8 cellular contexts compared by ENCODE assay signal in the genomic region with DNA sequence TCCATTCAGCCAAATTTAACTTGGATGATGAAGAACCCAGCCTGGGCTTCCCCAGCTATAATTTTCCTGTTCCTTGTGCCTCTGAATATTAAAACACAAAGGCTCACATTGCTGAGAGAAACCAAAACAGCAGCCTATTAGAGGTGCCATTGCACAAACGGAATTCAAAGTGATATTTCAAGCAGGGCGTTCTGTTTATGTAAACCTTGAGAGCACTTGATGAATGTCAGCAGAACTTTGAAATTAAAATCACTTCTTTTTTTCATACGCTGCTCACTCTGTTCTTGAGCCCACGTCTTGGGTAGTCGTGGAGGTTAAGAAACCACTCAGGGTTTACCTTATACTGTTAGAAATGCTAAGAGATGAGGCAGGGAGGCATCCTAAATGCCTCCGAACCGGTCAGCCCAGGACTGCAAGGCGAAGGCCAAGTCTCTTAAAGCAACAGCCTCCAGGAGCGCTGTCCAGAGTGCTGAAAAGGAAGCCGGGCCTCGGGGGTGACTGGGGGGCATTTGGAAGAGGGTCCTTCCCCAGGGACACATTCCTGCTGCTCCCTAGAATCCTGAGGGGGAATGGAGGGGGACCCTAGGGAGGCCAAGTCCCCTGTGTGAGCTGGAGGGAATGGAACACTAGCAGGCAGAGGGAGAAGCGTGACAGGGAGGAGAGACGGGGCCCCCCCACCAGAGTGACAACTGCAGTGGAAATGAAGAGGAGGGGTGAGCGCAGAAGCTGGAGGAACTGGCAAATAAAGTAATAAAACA.
DNase-seq lines count a peak whose midpoint lies in the region; ATAC-seq and TF ChIP-seq lines count a peak whose summit lies in the region.

No MANE protein-coding gene starts in this region.

- intact Hi-C loops in mammary epithelial cell (cut with micrococcal nuclease) = no loop called here

- H3K4me3 ChIP-seq in mammary epithelial cell (replicated peaks in 1 of 3; ENCODE audit: insufficient read depth in 1 of 3, low read depth in 2 of 3, low read length in 3 of 3) (no peak overlapping the region), mesenchymal stem cell (ENCODE audit: insufficient read depth in 1 of 2, low read depth in 1 of 2, low read length in 2 of 2) (no peak overlapping the region)

- no peak overlapping the region for H2AFZ ChIP-seq in mammary epithelial cell (ENCODE audit: low read depth, low read length)
- no peak overlapping the region for H2AFZ ChIP-seq in mesenchymal stem cell (ENCODE audit: low read depth, low read length)

- H3K9ac ChIP-seq in mammary epithelial cell (ENCODE audit: insufficient read depth, low read length) = no peak overlapping the region
- H3K9ac ChIP-seq in mesenchymal stem cell (ENCODE audit: low read length) = no peak overlapping the region

- H4K20me1 ChIP-seq in mammary epithelial cell (ENCODE audit: insufficient read depth, low read length) = no peaks in the 10 kb centered on the region

- TF ChIP-seq CTCF in mammary epithelial cell (conservative IDR thresholded peaks at IDR 0.05 in 1 of 2, IDR thresholded peaks at IDR 0.05 in 1 of 2; ENCODE audit: extremely low read depth in 1 of 2, insufficient read depth in 1 of 2, low read depth in 1 of 2, low read length in 2 of 2) = no peak

- H4K8ac ChIP-seq in mesenchymal stem cell (ENCODE audit: low read length) = no peak overlapping the region

- no peak overlapping the region for H3K27ac ChIP-seq in mammary epithelial cell (ENCODE audit: insufficient read depth, low read depth, low read length)
- H3K27ac ChIP-seq in mesenchymal stem cell (ENCODE audit: low read length, poor library complexity, severe bottlenecking) = no peak overlapping the region

- no peak overlapping the region for H2BK120ac ChIP-seq in mesenchymal stem cell (ENCODE audit: low read depth, low read length)

- no peak overlapping the region for H2BK12ac ChIP-seq in mesenchymal stem cell (ENCODE audit: low read length in 2 of 2)

- H3K18ac ChIP-seq in mesenchymal stem cell (ENCODE audit: low read depth in 1 of 2, low read length in 2 of 2) = no peak overlapping the region

- no peaks in the 10 kb centered on the region for H3K27me3 ChIP-seq in mammary epithelial cell (ENCODE audit: insufficient read depth, low read length)
- peaks cover 15 to 30% of the 10 kb centered on the region in 2 experiments for H3K27me3 ChIP-seq in mesenchymal stem cell (ENCODE audit: control insufficient read depth in 1 of 2, insufficient read depth in 1 of 2, low read length in 2 of 2)

- no peaks in the 10 kb centered on the region for H3K79me2 ChIP-seq in mammary epithelial cell (ENCODE audit: insufficient read depth, low read length)

- H3K4me2 ChIP-seq in mammary epithelial cell (ENCODE audit: insufficient read depth, low read depth, low read length) (no peak overlapping the region), mesenchymal stem cell (ENCODE audit: low read length, poor library complexity, severe bottlenecking) (no peak overlapping the region)

- 42% methylated on average over 11 of the region's 14 CpGs for WGBS in mammary epithelial cell (ENCODE audit: low coverage, missing lambda C conversion rate)
- 28% methylated on average over 14 of the region's 14 CpGs for WGBS in mesenchymal stem cell

- no peaks in the 10 kb centered on the region for H3K79me1 ChIP-seq in mesenchymal stem cell (replicated peaks; ENCODE audit: low read length, poor library complexity, severe bottlenecking)

- H3K36me3 ChIP-seq in mammary epithelial cell (ENCODE audit: insufficient read depth, low read length) = no peaks in the 10 kb centered on the region
- no peaks in the 10 kb centered on the region for H3K36me3 ChIP-seq in mesenchymal stem cell (ENCODE audit: control insufficient read depth in 1 of 2, insufficient read depth in 2 of 2, low read depth in 1 of 2, low read length in 2 of 2)

- H2AK5ac ChIP-seq in mesenchymal stem cell (ENCODE audit: low read length, severe bottlenecking) = no peak overlapping the region

- H3K14ac ChIP-seq in mesenchymal stem cell (ENCODE audit: low read length in 2 of 2) = no peak overlapping the region

- H2BK5ac ChIP-seq in mesenchymal stem cell (ENCODE audit: low read depth, low read length, poor library complexity, severe bottlenecking) = no peak overlapping the region

- BruUV-seq in mammary epithelial cell (replicated peaks; lab: Mats Ljungman, UMichigan) = no TSS peak

- DNase-seq in ELF-1 (ENCODE audit: low read depth, low spot score) = peak; percentile 57
- DNase-seq in NAMALWA (ENCODE audit: low spot score) = peak; percentile 42
- peak; percentile 12 for DNase-seq in mammary epithelial cell
- DNase-seq in mesenchymal stem cell = peak; percentile 60
- no peak for DNase-seq in NCI-H2196 (lab: John Stamatoyannopoulos, UW; ENCODE audit: unreplicated experiment)
- no peak for DNase-seq in NCI-H1436 (lab: John Stamatoyannopoulos, UW)

- dilution Hi-C loops in mammary epithelial cell (cut with HindIII; ENCODE audit: low sequenced_read_pairs) = no loop called here

- ATAC-seq in HG03139 (IDR thresholded peaks at IDR 0.05; ENCODE audit: unreplicated experiment) = no peak
- ATAC-seq in GM21825 (IDR thresholded peaks at IDR 0.05; ENCODE audit: unreplicated experiment) = no peak

- H3K4ac ChIP-seq in mesenchymal stem cell (ENCODE audit: low read depth in 1 of 2, low read length in 2 of 2) = no peak overlapping the region

- in situ Hi-C loops in mammary epithelial cell (cut with MboI; ENCODE audit: low sequenced_read_pairs in 2 of 2) = no loop called here

- no peak overlapping the region for H2BK15ac ChIP-seq in mesenchymal stem cell (ENCODE audit: low read depth, poor library complexity, severe bottlenecking)

- CTCF ChIA-PET in mammary epithelial cell (lab: Charles Lee; ENCODE audit: low non-redundant PET) = no interaction called here

- H4K91ac ChIP-seq in mesenchymal stem cell (ENCODE audit: low read length) = no peak overlapping the region

- no peak overlapping the region for H3K23ac ChIP-seq in mesenchymal stem cell (ENCODE audit: low read length in 2 of 2)

- H3K9me3 ChIP-seq in mammary epithelial cell (replicated peaks; ENCODE audit: insufficient read depth, low read length) (no peaks in the 10 kb centered on the region), mesenchymal stem cell (ENCODE audit: control insufficient read depth, low read length) (no peaks in the 10 kb centered on the region)

- H3K4me1 ChIP-seq in mammary epithelial cell (ENCODE audit: insufficient read depth, low read length) = no peaks in the 10 kb centered on the region
- H3K4me1 ChIP-seq in mesenchymal stem cell (ENCODE audit: control insufficient read depth, insufficient read depth, low read depth, low read length) = no peaks in the 10 kb centered on the region

Comparison
In these comparisons a context has a peak if more than half of its experiments do, and no peak if none do; other contexts are left out.
1. DNase-seq: peak in ELF-1 (single experiment), NAMALWA (single experiment), mammary epithelial cell (single experiment) and mesenchymal stem cell (single experiment); none in NCI-H2196 (single experiment) and NCI-H1436 (single experiment).